ENCODE assay signal across 44 cellular contexts in genomic region chr11:5250777-5251176, GRCh38. TPM values are rescaled to one million over a fixed set of nuclear protein-coding genes. Genes with fewer than 3 reads are reported as not detected.
"Had no signal": no experiment of that assay in that cellular context is flagged by ENCODE, and none has a peak within 500 bp of the region (broad histone marks: within the 10 kb centered on the region; RNA-seq: fewer than 3 reads in every experiment).

No MANE protein-coding gene starts in this region.

- H3K27me3 Mint-ChIP-seq: activated naive CD4-positive, alpha-beta T cell treated with anti-CD3 and anti-CD28 coated beads, Interleukin-2, amount 10 ng/mL, durations not matched to agents 7 days and 5 days; activated naive CD8-positive, alpha-beta T cell treated with anti-CD3 and anti-CD28 coated beads for 36 hours; activated naive CD8-positive, alpha-beta T cell treated with anti-CD3 and anti-CD28 coated beads, Interleukin-2, amount 50 U/mL, for 24 hours had no signal

- DNase-seq: activated effector memory CD4-positive, alpha-beta T cell treated with anti-CD3 and anti-CD28 coated beads, Interleukin-2, amount 50 U/mL, for 16 hours; activated effector memory CD4-positive, alpha-beta T cell treated with Interleukin-2 at 50 U/mL for 16 hours; activated gamma-delta T cell; activated gamma-delta T cell treated with Interleukin-2 at 50 U/mL for 16 hours; activated naive CD4-positive, alpha-beta T cell; activated naive CD4-positive, alpha-beta T cell treated with anti-CD3 and anti-CD28 coated beads for 36 hours; activated naive CD4-positive, alpha-beta T cell treated with anti-CD3 and anti-CD28 coated beads, Interleukin-2, amount 10 ng/mL, durations not matched to agents 7 days and 5 days; activated naive CD4-positive, alpha-beta T cell treated with anti-CD3 and anti-CD28 coated beads, Interleukin-2, amount 50 U/mL, for 16 hours; activated naive CD4-positive, alpha-beta T cell treated with Interleukin-2 at 50 U/mL for 16 hours; activated naive CD8-positive, alpha-beta T cell treated with anti-CD3 and anti-CD28 coated beads for 36 hours; activated naive CD8-positive, alpha-beta T cell treated with anti-CD3 and anti-CD28 coated beads, Interleukin-2, amount 10 ng/mL, durations not matched to agents 7 days and 5 days; activated naive CD8-positive, alpha-beta T cell treated with anti-CD3 and anti-CD28 coated beads, Interleukin-2, amount 50 U/mL, for 24 hours; activated T-cell treated with anti-CD3 and anti-CD28 coated beads, Interleukin-2, amount 50 U/mL, for 1 hour; activated T-cell treated with anti-CD3 and anti-CD28 coated beads, Interleukin-2, amount 50 U/mL, for 24 hours; activated T-cell treated with anti-CD3 and anti-CD28 coated beads, Interleukin-2, amount 50 U/mL, for 4 hours; activated T-cell treated with anti-CD3 and anti-CD28 coated beads, Interleukin-2, amount 50 U/mL, for 48 hours; activated T-cell treated with anti-CD3 and anti-CD28 coated beads, Interleukin-2, amount 50 U/mL, for 72 hours; adrenal gland; amniotic stem cell; amygdala; anterior cingulate cortex; aorta; body of pancreas; brain microvascular endothelial cell; caudate nucleus; central memory CD4-positive, alpha-beta T cell; cerebellar nuclear complex had no signal

- H3K4me3 Mint-ChIP-seq: activated naive CD4-positive, alpha-beta T cell treated with anti-CD3 and anti-CD28 coated beads for 36 hours; activated naive CD4-positive, alpha-beta T cell treated with anti-CD3 and anti-CD28 coated beads, Interleukin-2, amount 10 ng/mL, durations not matched to agents 7 days and 5 days; activated naive CD4-positive, alpha-beta T cell treated with anti-CD3 and anti-CD28 coated beads, Interleukin-2, amount 50 U/mL, for 24 hours; activated naive CD8-positive, alpha-beta T cell; activated naive CD8-positive, alpha-beta T cell treated with anti-CD3 and anti-CD28 coated beads for 36 hours; activated naive CD8-positive, alpha-beta T cell treated with anti-CD3 and anti-CD28 coated beads, Interleukin-2, amount 10 ng/mL, durations not matched to agents 7 days and 5 days; activated naive CD8-positive, alpha-beta T cell treated with anti-CD3 and anti-CD28 coated beads, Interleukin-2, amount 50 U/mL, for 24 hours; activated T-cell treated with anti-CD3 and anti-CD28 coated beads, Interleukin-2, amount 50 U/mL, for 24 hours; activated T-cell treated with anti-CD3 and anti-CD28 coated beads, Interleukin-2, amount 50 U/mL, for 4 hours; activated T-cell treated with anti-CD3 and anti-CD28 coated beads, Interleukin-2, amount 50 U/mL, for 72 hours; activated T-helper 1 cell treated with anti-CD3 and anti-CD28 coated beads, Interleukin-12 subunit alpha, Interleukin-12 subunit beta, Interleukin-2, Interleukin-4 antibody, amounts not matched to agents 30 ng/mL and 10 ng/mL and 1 ng/mL, durations not matched to agents 14 hours and 24 hours and 36 hours; activated T-helper 17 cell treated with anti-CD3 and anti-CD28 coated beads, Interleukin-2, amount 50 U/mL, for 72 hours; brain; central memory CD8-positive, alpha-beta T cell had no signal

- H3K36me3 ChIP-seq: adrenal gland, ascending aorta, brain microvascular endothelial cell, breast epithelium, cardiac muscle cell had no signal

- H3K27ac Mint-ChIP-seq: activated naive CD4-positive, alpha-beta T cell treated with anti-CD3 and anti-CD28 coated beads for 36 hours; activated naive CD4-positive, alpha-beta T cell treated with anti-CD3 and anti-CD28 coated beads, Interleukin-2, amount 10 ng/mL, durations not matched to agents 7 days and 5 days; activated naive CD4-positive, alpha-beta T cell treated with anti-CD3 and anti-CD28 coated beads, Interleukin-2, amount 50 U/mL, for 24 hours; activated naive CD4-positive, alpha-beta T cell treated with anti-CD3 and anti-CD28 coated beads, Interleukin-2, amount 50 U/mL, for 72 hours; activated naive CD8-positive, alpha-beta T cell; activated naive CD8-positive, alpha-beta T cell treated with anti-CD3 and anti-CD28 coated beads for 36 hours; activated naive CD8-positive, alpha-beta T cell treated with anti-CD3 and anti-CD28 coated beads, Interleukin-2, amount 10 ng/mL, durations not matched to agents 7 days and 5 days; activated naive CD8-positive, alpha-beta T cell treated with anti-CD3 and anti-CD28 coated beads, Interleukin-2, amount 50 U/mL, for 24 hours; activated T-cell treated with anti-CD3 and anti-CD28 coated beads, Interleukin-2, amount 50 U/mL, for 24 hours; activated T-cell treated with anti-CD3 and anti-CD28 coated beads, Interleukin-2, amount 50 U/mL, for 72 hours; activated T-helper 1 cell treated with anti-CD3 and anti-CD28 coated beads, Interleukin-12 subunit alpha, Interleukin-12 subunit beta, Interleukin-2, Interleukin-4 antibody, amounts not matched to agents 30 ng/mL and 10 ng/mL and 1 ng/mL, durations not matched to agents 14 hours and 24 hours and 36 hours; activated T-helper 17 cell treated with anti-CD3 and anti-CD28 coated beads, Interleukin-2, amount 50 U/mL, for 72 hours; activated T-helper 2 cell treated with anti-CD3 and anti-CD28 coated beads, Interferon-gamma antibody, Interleukin-2, Interleukin-4, amounts not matched to agents 10 μg/mL and 5 μg/mL and 100 μg/mL, durations not matched to agents 14 hours and 24 hours and 36 hours; brain had no signal

- H3K9me3 ChIP-seq: adrenal gland, ascending aorta, body of pancreas, breast epithelium had no signal

- H3K4me3 ChIP-seq: adrenal gland, ascending aorta, body of pancreas, breast epithelium, cardiac muscle cell had no signal

- H3K27ac ChIP-seq: adrenal gland, ascending aorta, body of pancreas, brain microvascular endothelial cell, breast epithelium, cardiac muscle cell had no signal

- H3K27me3 ChIP-seq: adrenal gland, ascending aorta, body of pancreas, brain microvascular endothelial cell, breast epithelium, cardiac muscle cell had no signal

- H3K4me1 Mint-ChIP-seq: activated naive CD4-positive, alpha-beta T cell treated with anti-CD3 and anti-CD28 coated beads, Interleukin-2, amount 10 ng/mL, durations not matched to agents 7 days and 5 days; activated naive CD4-positive, alpha-beta T cell treated with anti-CD3 and anti-CD28 coated beads, Interleukin-2, amount 50 U/mL, for 24 hours; activated naive CD8-positive, alpha-beta T cell treated with anti-CD3 and anti-CD28 coated beads for 36 hours; activated naive CD8-positive, alpha-beta T cell treated with anti-CD3 and anti-CD28 coated beads, Interleukin-2, amount 10 ng/mL, durations not matched to agents 7 days and 5 days; activated naive CD8-positive, alpha-beta T cell treated with anti-CD3 and anti-CD28 coated beads, Interleukin-2, amount 50 U/mL, for 24 hours; activated T-helper 17 cell treated with anti-CD3 and anti-CD28 coated beads, Interleukin-2, amount 50 U/mL, for 72 hours; brain; central memory CD8-positive, alpha-beta T cell had no signal

- H3K36me3 Mint-ChIP-seq: activated naive CD4-positive, alpha-beta T cell treated with anti-CD3 and anti-CD28 coated beads, Interleukin-2, amount 10 ng/mL, durations not matched to agents 7 days and 5 days; activated naive CD4-positive, alpha-beta T cell treated with anti-CD3 and anti-CD28 coated beads, Interleukin-2, amount 50 U/mL, for 24 hours; activated naive CD4-positive, alpha-beta T cell treated with anti-CD3 and anti-CD28 coated beads, Interleukin-2, amount 50 U/mL, for 72 hours; activated naive CD8-positive, alpha-beta T cell; activated naive CD8-positive, alpha-beta T cell treated with anti-CD3 and anti-CD28 coated beads for 36 hours; activated naive CD8-positive, alpha-beta T cell treated with anti-CD3 and anti-CD28 coated beads, Interleukin-2, amount 10 ng/mL, durations not matched to agents 7 days and 5 days; brain had no signal

- H3K9me3 Mint-ChIP-seq: activated naive CD4-positive, alpha-beta T cell treated with anti-CD3 and anti-CD28 coated beads for 36 hours; activated naive CD4-positive, alpha-beta T cell treated with anti-CD3 and anti-CD28 coated beads, Interleukin-2, amount 10 ng/mL, durations not matched to agents 7 days and 5 days; activated naive CD4-positive, alpha-beta T cell treated with anti-CD3 and anti-CD28 coated beads, Interleukin-2, amount 50 U/mL, for 24 hours; activated naive CD4-positive, alpha-beta T cell treated with anti-CD3 and anti-CD28 coated beads, Interleukin-2, amount 50 U/mL, for 72 hours; activated naive CD8-positive, alpha-beta T cell treated with anti-CD3 and anti-CD28 coated beads for 36 hours; activated naive CD8-positive, alpha-beta T cell treated with anti-CD3 and anti-CD28 coated beads, Interleukin-2, amount 10 ng/mL, durations not matched to agents 7 days and 5 days; activated naive CD8-positive, alpha-beta T cell treated with anti-CD3 and anti-CD28 coated beads, Interleukin-2, amount 50 U/mL, for 24 hours; activated T-cell treated with anti-CD3 and anti-CD28 coated beads, Interleukin-2, amount 50 U/mL, for 24 hours; activated T-cell treated with anti-CD3 and anti-CD28 coated beads, Interleukin-2, amount 50 U/mL, for 4 hours; activated T-cell treated with anti-CD3 and anti-CD28 coated beads, Interleukin-2, amount 50 U/mL, for 72 hours; activated T-helper 1 cell treated with anti-CD3 and anti-CD28 coated beads, Interleukin-12 subunit alpha, Interleukin-12 subunit beta, Interleukin-2, Interleukin-4 antibody, amounts not matched to agents 30 ng/mL and 10 ng/mL and 1 ng/mL, durations not matched to agents 14 hours and 24 hours and 36 hours; activated T-helper 17 cell treated with anti-CD3 and anti-CD28 coated beads, Interleukin-2, amount 50 U/mL, for 72 hours; activated T-helper 2 cell treated with anti-CD3 and anti-CD28 coated beads, Interferon-gamma antibody, Interleukin-2, Interleukin-4, amounts not matched to agents 10 μg/mL and 5 μg/mL and 100 μg/mL, durations not matched to agents 14 hours and 24 hours and 36 hours; brain; central memory CD8-positive, alpha-beta T cell had no signal

- FAIRE-seq: astrocyte, bronchial epithelial cell had no signal

- ATAC-seq: activated naive CD4-positive, alpha-beta T cell treated with anti-CD3 and anti-CD28 coated beads, Interleukin-2, amount 50 U/mL, for 72 hours; activated naive CD8-positive, alpha-beta T cell treated with anti-CD3 and anti-CD28 coated beads, Interleukin-2, amount 50 U/mL, for 24 hours; activated T-cell treated with anti-CD3 and anti-CD28 coated beads, Interleukin-2, amount 50 U/mL, for 4 hours; activated T-cell treated with anti-CD3 and anti-CD28 coated beads, Interleukin-2, amount 50 U/mL, for 72 hours; activated T-helper 17 cell treated with anti-CD3 and anti-CD28 coated beads, Interleukin-2, amount 50 U/mL, for 72 hours; body of pancreas had no signal

- H3K4me1 ChIP-seq: adrenal gland, ascending aorta, body of pancreas, breast epithelium had no signal

RNA-seq across cellular contexts. Expression of gene HBG1, which starts 1.1 kb away (rescaled TPM):
- total RNA-seq: activated naive CD4-positive, alpha-beta T cell treated with anti-CD3 and anti-CD28 coated beads for 36 hours; activated naive CD4-positive, alpha-beta T cell treated with anti-CD3 and anti-CD28 coated beads, Interleukin-2, amount 50 U/mL, for 72 hours; activated naive CD8-positive, alpha-beta T cell treated with anti-CD3 and anti-CD28 coated beads for 36 hours; activated naive CD8-positive, alpha-beta T cell treated with anti-CD3 and anti-CD28 coated beads, Interleukin-2, amount 10 ng/mL, durations not matched to agents 7 days and 5 days; activated T-cell treated with anti-CD3 and anti-CD28 coated beads, Interleukin-2, amount 50 U/mL, for 72 hours; activated T-helper 1 cell treated with anti-CD3 and anti-CD28 coated beads, Interleukin-12 subunit alpha, Interleukin-12 subunit beta, Interleukin-2, Interleukin-4 antibody, amounts not matched to agents 30 ng/mL and 10 ng/mL and 1 ng/mL, durations not matched to agents 14 hours and 24 hours and 36 hours; activated T-helper 17 cell treated with anti-CD3 and anti-CD28 coated beads, Interleukin-2, amount 50 U/mL, for 72 hours; activated T-helper 2 cell treated with anti-CD3 and anti-CD28 coated beads, Interferon-gamma antibody, Interleukin-2, Interleukin-4, amounts not matched to agents 10 μg/mL and 5 μg/mL and 100 μg/mL, durations not matched to agents 14 hours and 24 hours and 36 hours; aorta; ascending aorta; astrocyte; body of pancreas; breast epithelium; bronchial epithelial cell; cardiac muscle cell; cardiac septum; chondrocyte had no signal
- polyA plus RNA-seq: adipose tissue, adrenal gland, aorta, cardiac muscle cell had no signal

RNA-seq across cellular contexts. Expression of gene HBG2, which starts 3.8 kb away (rescaled TPM):
- total RNA-seq: activated naive CD4-positive, alpha-beta T cell treated with anti-CD3 and anti-CD28 coated beads for 36 hours; activated naive CD8-positive, alpha-beta T cell treated with anti-CD3 and anti-CD28 coated beads for 36 hours; activated naive CD8-positive, alpha-beta T cell treated with anti-CD3 and anti-CD28 coated beads, Interleukin-2, amount 10 ng/mL, durations not matched to agents 7 days and 5 days; activated T-cell treated with anti-CD3 and anti-CD28 coated beads, Interleukin-2, amount 50 U/mL, for 72 hours; activated T-helper 1 cell treated with anti-CD3 and anti-CD28 coated beads, Interleukin-12 subunit alpha, Interleukin-12 subunit beta, Interleukin-2, Interleukin-4 antibody, amounts not matched to agents 30 ng/mL and 10 ng/mL and 1 ng/mL, durations not matched to agents 14 hours and 24 hours and 36 hours; activated T-helper 17 cell treated with anti-CD3 and anti-CD28 coated beads, Interleukin-2, amount 50 U/mL, for 72 hours; activated T-helper 2 cell treated with anti-CD3 and anti-CD28 coated beads, Interferon-gamma antibody, Interleukin-2, Interleukin-4, amounts not matched to agents 10 μg/mL and 5 μg/mL and 100 μg/mL, durations not matched to agents 14 hours and 24 hours and 36 hours; ascending aorta; astrocyte; body of pancreas; breast epithelium; bronchial epithelial cell; cardiac muscle cell; chondrocyte had no signal
- polyA plus RNA-seq: adipose tissue, cardiac muscle cell had no signal

RNA-seq across cellular contexts. Expression of gene HBD, which starts 16.5 kb away (rescaled TPM):
- total RNA-seq: activated naive CD4-positive, alpha-beta T cell treated with anti-CD3 and anti-CD28 coated beads for 36 hours; activated naive CD8-positive, alpha-beta T cell treated with anti-CD3 and anti-CD28 coated beads for 36 hours; activated naive CD8-positive, alpha-beta T cell treated with anti-CD3 and anti-CD28 coated beads, Interleukin-2, amount 10 ng/mL, durations not matched to agents 7 days and 5 days; activated T-helper 1 cell treated with anti-CD3 and anti-CD28 coated beads, Interleukin-12 subunit alpha, Interleukin-12 subunit beta, Interleukin-2, Interleukin-4 antibody, amounts not matched to agents 30 ng/mL and 10 ng/mL and 1 ng/mL, durations not matched to agents 14 hours and 24 hours and 36 hours; activated T-helper 17 cell treated with anti-CD3 and anti-CD28 coated beads, Interleukin-2, amount 50 U/mL, for 72 hours; activated T-helper 2 cell treated with anti-CD3 and anti-CD28 coated beads, Interferon-gamma antibody, Interleukin-2, Interleukin-4, amounts not matched to agents 10 μg/mL and 5 μg/mL and 100 μg/mL, durations not matched to agents 14 hours and 24 hours and 36 hours; ascending aorta; astrocyte; body of pancreas; breast epithelium; bronchial epithelial cell; cardiac muscle cell; cerebellum; chondrocyte had no signal
- polyA plus RNA-seq: adrenal gland, aorta had no signal

RNA-seq across cellular contexts. Expression of gene HBE1, which starts 19.0 kb away (rescaled TPM):
- total RNA-seq: activated naive CD4-positive, alpha-beta T cell treated with anti-CD3 and anti-CD28 coated beads for 36 hours; activated naive CD4-positive, alpha-beta T cell treated with anti-CD3 and anti-CD28 coated beads, Interleukin-2, amount 50 U/mL, for 72 hours; activated naive CD8-positive, alpha-beta T cell treated with anti-CD3 and anti-CD28 coated beads for 36 hours; activated naive CD8-positive, alpha-beta T cell treated with anti-CD3 and anti-CD28 coated beads, Interleukin-2, amount 10 ng/mL, durations not matched to agents 7 days and 5 days; activated T-cell treated with anti-CD3 and anti-CD28 coated beads, Interleukin-2, amount 50 U/mL, for 72 hours; activated T-helper 1 cell treated with anti-CD3 and anti-CD28 coated beads, Interleukin-12 subunit alpha, Interleukin-12 subunit beta, Interleukin-2, Interleukin-4 antibody, amounts not matched to agents 30 ng/mL and 10 ng/mL and 1 ng/mL, durations not matched to agents 14 hours and 24 hours and 36 hours; activated T-helper 17 cell treated with anti-CD3 and anti-CD28 coated beads, Interleukin-2, amount 50 U/mL, for 72 hours; activated T-helper 2 cell treated with anti-CD3 and anti-CD28 coated beads, Interferon-gamma antibody, Interleukin-2, Interleukin-4, amounts not matched to agents 10 μg/mL and 5 μg/mL and 100 μg/mL, durations not matched to agents 14 hours and 24 hours and 36 hours; aorta; ascending aorta; astrocyte; body of pancreas; breast epithelium; bronchial epithelial cell; cardiac septum; chondrocyte had no signal
- polyA plus RNA-seq: aorta had no signal

RNA-seq across cellular contexts. Expression of gene HBB, which starts 23.9 kb away (rescaled TPM):
- total RNA-seq: activated naive CD4-positive, alpha-beta T cell treated with anti-CD3 and anti-CD28 coated beads for 36 hours; activated naive CD4-positive, alpha-beta T cell treated with anti-CD3 and anti-CD28 coated beads, Interleukin-2, amount 50 U/mL, for 72 hours; activated naive CD8-positive, alpha-beta T cell treated with anti-CD3 and anti-CD28 coated beads for 36 hours; activated naive CD8-positive, alpha-beta T cell treated with anti-CD3 and anti-CD28 coated beads, Interleukin-2, amount 10 ng/mL, durations not matched to agents 7 days and 5 days; activated T-cell treated with anti-CD3 and anti-CD28 coated beads, Interleukin-2, amount 50 U/mL, for 4 hours; activated T-cell treated with anti-CD3 and anti-CD28 coated beads, Interleukin-2, amount 50 U/mL, for 72 hours; activated T-helper 1 cell treated with anti-CD3 and anti-CD28 coated beads, Interleukin-12 subunit alpha, Interleukin-12 subunit beta, Interleukin-2, Interleukin-4 antibody, amounts not matched to agents 30 ng/mL and 10 ng/mL and 1 ng/mL, durations not matched to agents 14 hours and 24 hours and 36 hours; activated T-helper 17 cell treated with anti-CD3 and anti-CD28 coated beads, Interleukin-2, amount 50 U/mL, for 72 hours; activated T-helper 2 cell treated with anti-CD3 and anti-CD28 coated beads, Interferon-gamma antibody, Interleukin-2, Interleukin-4, amounts not matched to agents 10 μg/mL and 5 μg/mL and 100 μg/mL, durations not matched to agents 14 hours and 24 hours and 36 hours; astrocyte; bronchial epithelial cell; cardiac muscle cell; chondrocyte had no signal
- polyA plus RNA-seq: cardiac muscle cell had no signal
